19 cellular contexts compared by ENCODE assay signal in genomic region chr18:40864846-40865245, GRCh38.
DNase-seq lines count a peak whose midpoint lies in the region; ATAC-seq, FAIRE-seq and TF ChIP-seq lines count a peak whose summit lies in the region.
"Had no signal": no experiment of that assay in that cellular context is flagged by ENCODE, and none has a peak within 500 bp of the region (broad histone marks: within the 10 kb centered on the region; RNA-seq: fewer than 3 reads in every experiment).

No MANE protein-coding gene starts in this region.

- H3K79me2 ChIP-seq in astrocyte (ENCODE audit: insufficient read depth, low read length) (no peaks in the 10 kb centered on the region), HepG2 (ENCODE audit: insufficient read depth, low read length) (no peaks in the 10 kb centered on the region)

- H3K4me3 Mint-ChIP-seq in astrocyte (ENCODE audit: unreplicated experiment) = no peak overlapping the region
- H3K4me3 Mint-ChIP-seq in activated naive CD4-positive, alpha-beta T cell treated with anti-CD3 and anti-CD28 coated beads for 36 hours = no peak overlapping the region
- H3K4me3 Mint-ChIP-seq in activated naive CD8-positive, alpha-beta T cell treated with anti-CD3 and anti-CD28 coated beads, Interleukin-2, amount 50 U/mL, for 24 hours = no peak overlapping the region
- H3K4me3 Mint-ChIP-seq: CD4-positive, alpha-beta T cell; IgD-negative memory B cell had no signal

- H3K23ac ChIP-seq in IMR-90 (ENCODE audit: low read depth, low read length) (no peak overlapping the region), mesenchymal stem cell (ENCODE audit: low read length in 2 of 2) (no peak overlapping the region)

- no peaks in the 10 kb centered on the region for H3K9me1 ChIP-seq in IMR-90 (ENCODE audit: insufficient read depth, low read length)

- H3K4me3 ChIP-seq in IMR-90 (ENCODE audit: insufficient read depth, low read depth, low read length) (no peak overlapping the region), astrocyte (ENCODE audit: insufficient read depth, low read depth, low read length) (no peak overlapping the region), mesenchymal stem cell (ENCODE audit: insufficient read depth in 1 of 2, low read depth in 1 of 2, low read length in 2 of 2) (no peak overlapping the region), HepG2 (replicated peaks in 1 of 3; ENCODE audit: insufficient read depth in 1 of 3, low read depth in 2 of 3, low read length in 3 of 3) (no peak overlapping the region)
- H3K4me3 ChIP-seq: GM12878, HAP-1 had no signal

- TF ChIP-seq RAD21 in IMR-90 (IDR thresholded peaks at IDR 0.05; ENCODE audit: low read length) (no peak), HepG2 (CRISPR knock-in tag; IDR thresholded peaks at IDR 0.05) (no peak)

- H2BK20ac ChIP-seq in IMR-90 (ENCODE audit: low read depth, low read length) = peak overlapping the region; percentile 51

- H2BK5ac ChIP-seq in IMR-90 (ENCODE audit: low read depth, low read length, poor library complexity, severe bottlenecking) (no peak overlapping the region), mesenchymal stem cell (ENCODE audit: low read depth, low read length, poor library complexity, severe bottlenecking) (no peak overlapping the region)

- H2BK120ac ChIP-seq in IMR-90 (ENCODE audit: low read depth, low read length) = peak overlapping the region; percentile 72; the same call in 1 of the 2 replicates
- H2BK120ac ChIP-seq in mesenchymal stem cell (ENCODE audit: low read depth, low read length) = no peak overlapping the region

- H3K18ac ChIP-seq in IMR-90 (ENCODE audit: low read depth, low read length) (peak overlapping the region; percentile 90), mesenchymal stem cell (ENCODE audit: low read depth in 1 of 2, low read length in 2 of 2) (no peak overlapping the region)

- no peaks in the 10 kb centered on the region for H3K36me3 Mint-ChIP-seq in astrocyte (ENCODE audit: low read depth, unreplicated experiment)
- no peaks in the 10 kb centered on the region for H3K36me3 Mint-ChIP-seq in activated naive CD4-positive, alpha-beta T cell treated with anti-CD3 and anti-CD28 coated beads for 36 hours (ENCODE audit: low read depth)
- no peaks in the 10 kb centered on the region for H3K36me3 Mint-ChIP-seq in activated naive CD8-positive, alpha-beta T cell treated with anti-CD3 and anti-CD28 coated beads, Interleukin-2, amount 50 U/mL, for 24 hours (ENCODE audit: low read depth)
- H3K36me3 Mint-ChIP-seq: IgD-negative memory B cell had no signal

- H4K5ac ChIP-seq in IMR-90 (ENCODE audit: low read depth, low read length) = no peak overlapping the region

- H2BK15ac ChIP-seq in IMR-90 (ENCODE audit: low read depth, low read length) (peak overlapping the region; percentile 65; the same call in 1 of the 3 replicates), mesenchymal stem cell (ENCODE audit: low read depth, poor library complexity, severe bottlenecking) (no peak overlapping the region)

- H2AK9ac ChIP-seq in IMR-90 (replicated peaks; ENCODE audit: low read depth, low read length, poor library complexity) = no peak overlapping the region

- TF ChIP-seq EP300 in HepG2 (IDR thresholded peaks at IDR 0.05; ENCODE audit: low read depth in 2 of 2, low read length in 2 of 2) (no peak), HepG2 (CRISPR knock-in tag; IDR thresholded peaks at IDR 0.05; ENCODE audit: borderline replicate concordance) (no peak)

- POLR2A ChIA-PET in IMR-90 (lab: Charles Lee; ENCODE audit: unreplicated experiment) = no interaction called here
- POLR2A ChIA-PET in HepG2 (lab: Yijun Ruan, JAX) = no interaction called here

- H2BK12ac ChIP-seq in mesenchymal stem cell (ENCODE audit: low read length in 2 of 2) = no peak overlapping the region

- no peak overlapping the region for H3K9ac ChIP-seq in IMR-90 (ENCODE audit: low read depth, low read length)
- H3K9ac ChIP-seq in astrocyte (ENCODE audit: low read length) = no peak overlapping the region
- H3K9ac ChIP-seq in mesenchymal stem cell (ENCODE audit: low read length) = no peak overlapping the region
- no peak overlapping the region for H3K9ac ChIP-seq in HepG2 (ENCODE audit: insufficient read depth, low read depth, low read length)

- H3K4me1 ChIP-seq in IMR-90 (ENCODE audit: control insufficient read depth, insufficient read depth, low read length) (peaks cover 2% of the 10 kb centered on the region; the same call in 1 of the 2 replicates), astrocyte (ENCODE audit: insufficient read depth, low read length) (peaks cover 10% of the 10 kb centered on the region), mesenchymal stem cell (ENCODE audit: control insufficient read depth, insufficient read depth, low read depth, low read length) (no peaks in the 10 kb centered on the region), HepG2 (ENCODE audit: insufficient read depth, low read length) (no peaks in the 10 kb centered on the region)
- H3K4me1 ChIP-seq: HAP-1 had no signal

- intact Hi-C loops in IMR-90 (cut with micrococcal nuclease) (loop anchor here (5.0 kb wide), 1 partner anchor 207 kb away; no protein-coding TSS in a partner anchor), HepG2 (cut with micrococcal nuclease; ENCODE audit: unreplicated experiment) (no loop called here)
- intact Hi-C loops in activated naive CD4-positive, alpha-beta T cell treated with anti-CD3 and anti-CD28 coated beads for 36 hours (cut with micrococcal nuclease) = no loop called here

- H3K4me1 Mint-ChIP-seq in astrocyte (ENCODE audit: low read depth, unreplicated experiment) = peaks cover 20% of the 10 kb centered on the region
- H3K4me1 Mint-ChIP-seq in activated naive CD4-positive, alpha-beta T cell treated with anti-CD3 and anti-CD28 coated beads for 36 hours (ENCODE audit: low read depth) = no peaks in the 10 kb centered on the region
- H3K4me1 Mint-ChIP-seq in activated naive CD8-positive, alpha-beta T cell treated with anti-CD3 and anti-CD28 coated beads, Interleukin-2, amount 50 U/mL, for 24 hours = no peaks in the 10 kb centered on the region
- H3K4me1 Mint-ChIP-seq: IgD-negative memory B cell had no signal

- no peak overlapping the region for H4K91ac ChIP-seq in IMR-90 (ENCODE audit: insufficient read depth, low read depth, low read length)
- no peak overlapping the region for H4K91ac ChIP-seq in mesenchymal stem cell (ENCODE audit: low read length)

- H3K14ac ChIP-seq in IMR-90 (replicated peaks; ENCODE audit: low read depth, low read length) (no peak overlapping the region), mesenchymal stem cell (ENCODE audit: low read length in 2 of 2) (no peak overlapping the region)

- H3K9me3 ChIP-seq in IMR-90 (ENCODE audit: control insufficient read depth, insufficient read depth, low read length) (no peaks in the 10 kb centered on the region), astrocyte (ENCODE audit: insufficient read depth, low read depth, low read length) (no peaks in the 10 kb centered on the region), mesenchymal stem cell (ENCODE audit: control insufficient read depth, low read length) (peaks cover 3% of the 10 kb centered on the region), HepG2 (ENCODE audit: low read length) (no peaks in the 10 kb centered on the region)
- H3K9me3 ChIP-seq: HAP-1 had no signal

- CTCF ChIA-PET in IMR-90 (lab: Yijun Ruan, JAX) = no interaction called here
- CTCF ChIA-PET in activated naive CD4-positive, alpha-beta T cell treated with anti-CD3 and anti-CD28 coated beads for 36 hours (lab: Charles Lee) = no interaction called here
- CTCF ChIA-PET in HepG2 (lab: Yijun Ruan, JAX; ENCODE audit: low intra/inter-chr PET ratio, low total read pairs) = no interaction called here

- WGBS in IMR-90 (ENCODE audit: extremely low coverage in 2 of 2, insufficient read length in 1 of 2), 2 experiments = no CpG with 5 or more reads among the region's 2 CpGs
- no CpG with 5 or more reads among the region's 2 CpGs for WGBS in mesenchymal stem cell
- 44% methylated on average over 2 of the region's 2 CpGs for WGBS in HepG2 (ENCODE audit: low lambda C conversion rate)

- H3K56ac ChIP-seq in IMR-90 (ENCODE audit: extremely low read depth, insufficient read depth, low read length) = no peak overlapping the region

- no peaks in the 10 kb centered on the region for H3K27me3 Mint-ChIP-seq in astrocyte (ENCODE audit: low read depth, unreplicated experiment)
- H3K27me3 Mint-ChIP-seq in activated naive CD4-positive, alpha-beta T cell treated with anti-CD3 and anti-CD28 coated beads for 36 hours (ENCODE audit: low read depth) = no peaks in the 10 kb centered on the region
- H3K27me3 Mint-ChIP-seq in activated naive CD8-positive, alpha-beta T cell treated with anti-CD3 and anti-CD28 coated beads, Interleukin-2, amount 50 U/mL, for 24 hours = no peaks in the 10 kb centered on the region
- H3K27me3 Mint-ChIP-seq: CD4-positive, alpha-beta T cell had no signal

- BruUV-seq in IMR-90 (replicated peaks; lab: Mats Ljungman, UMichigan) (no TSS peak), HepG2 (replicated peaks; lab: Mats Ljungman, UMichigan) (no TSS peak)

- in situ Hi-C loops in IMR-90 (cut with MboI; ENCODE audit: low sequenced_read_pairs) (no loop called here), HepG2 (cut with HindIII; ENCODE audit: extremely low pct_ligation_motif_present, low pct_unique_long_range_greater_than_20kb) (no loop called here)

- FAIRE-seq in astrocyte (lab: Jason Lieb, UNC) (no peak), HepG2 (lab: Jason Lieb, UNC) (no peak)
- FAIRE-seq: GM12878, GM19239 had no signal

- no peak for DNase-seq in IMR-90
- DNase-seq in astrocyte (ENCODE audit: low read depth) = peak; percentile 62
- no peak for DNase-seq in mesenchymal stem cell
- no peak for DNase-seq in activated naive CD4-positive, alpha-beta T cell treated with anti-CD3 and anti-CD28 coated beads for 36 hours
- DNase-seq in activated naive CD8-positive, alpha-beta T cell treated with anti-CD3 and anti-CD28 coated beads, Interleukin-2, amount 50 U/mL, for 24 hours = no peak
- no peak for DNase-seq in HepG2 (ENCODE audit: low spot score)
- no peak for DNase-seq in cerebellum (ENCODE audit: low spot score)
- DNase-seq: ACHN; AML-193; CD4-positive, alpha-beta T cell; DMS79 treated with DMSO at 0.1 percent for 48 hours; EL; KBM-7 had no signal

- H3K27ac Mint-ChIP-seq in astrocyte (ENCODE audit: unreplicated experiment) = no peak overlapping the region
- H3K27ac Mint-ChIP-seq in activated naive CD4-positive, alpha-beta T cell treated with anti-CD3 and anti-CD28 coated beads for 36 hours = no peak overlapping the region
- H3K27ac Mint-ChIP-seq in activated naive CD8-positive, alpha-beta T cell treated with anti-CD3 and anti-CD28 coated beads, Interleukin-2, amount 50 U/mL, for 24 hours = no peak overlapping the region
- H3K27ac Mint-ChIP-seq: CD4-positive, alpha-beta T cell; IgD-negative memory B cell had no signal

- H3K36me3 ChIP-seq in IMR-90 (ENCODE audit: control insufficient read depth, insufficient read depth, low read length) (no peaks in the 10 kb centered on the region), astrocyte (ENCODE audit: insufficient read depth, low read length) (no peaks in the 10 kb centered on the region), mesenchymal stem cell (ENCODE audit: control insufficient read depth in 1 of 2, insufficient read depth in 2 of 2, low read depth in 1 of 2, low read length in 2 of 2) (no peaks in the 10 kb centered on the region), HepG2 (replicated peaks in 1 of 2; ENCODE audit: control insufficient read depth in 1 of 2, insufficient read depth in 2 of 2, low read length in 2 of 2) (no peaks in the 10 kb centered on the region)
- H3K36me3 ChIP-seq: HAP-1 had no signal

- no peak overlapping the region for H3K27ac ChIP-seq in IMR-90 (ENCODE audit: insufficient read depth, low read length)
- no peak overlapping the region for H3K27ac ChIP-seq in astrocyte (ENCODE audit: low read depth, low read length)
- peak overlapping the region; percentile 86 for H3K27ac ChIP-seq in mesenchymal stem cell (ENCODE audit: low read length, poor library complexity, severe bottlenecking)
- no peak overlapping the region for H3K27ac ChIP-seq in HepG2 (ENCODE audit: extremely low read length, insufficient read depth, low read length)
- H3K27ac ChIP-seq: C4-2B, HL-60 had no signal

- H4K20me1 ChIP-seq in IMR-90 (ENCODE audit: insufficient read depth, low read length) (no peaks in the 10 kb centered on the region), astrocyte (ENCODE audit: insufficient read depth, low read length) (no peaks in the 10 kb centered on the region), HepG2 (ENCODE audit: insufficient read depth, low read length) (no peaks in the 10 kb centered on the region)

- H3K9me3 Mint-ChIP-seq in astrocyte (ENCODE audit: unreplicated experiment) = peaks cover 4% of the 10 kb centered on the region
- H3K9me3 Mint-ChIP-seq in activated naive CD4-positive, alpha-beta T cell treated with anti-CD3 and anti-CD28 coated beads for 36 hours = peaks cover 9% of the 10 kb centered on the region
- H3K9me3 Mint-ChIP-seq in activated naive CD8-positive, alpha-beta T cell treated with anti-CD3 and anti-CD28 coated beads, Interleukin-2, amount 50 U/mL, for 24 hours = peaks cover 8% of the 10 kb centered on the region

- no peak for TF ChIP-seq POLR2A in IMR-90 (IDR thresholded peaks at IDR 0.05; ENCODE audit: low read depth, low read length)
- no peak for TF ChIP-seq POLR2A in HepG2 (IDR thresholded peaks at IDR 0.05; ENCODE audit: insufficient read depth in 1 of 2, low read depth in 2 of 2, low read length in 2 of 2)

- dilution Hi-C loops in IMR-90 (cut with HindIII; ENCODE audit: low sequenced_read_pairs, unreplicated experiment) = no loop called here

- no peak overlapping the region for H3K4me2 ChIP-seq in IMR-90 (ENCODE audit: low read depth, low read length)
- no peak overlapping the region for H3K4me2 ChIP-seq in astrocyte (ENCODE audit: low read length)
- no peak overlapping the region for H3K4me2 ChIP-seq in mesenchymal stem cell (ENCODE audit: low read length, poor library complexity, severe bottlenecking)
- no peak overlapping the region for H3K4me2 ChIP-seq in HepG2 (ENCODE audit: low read depth, low read length)

- no peaks in the 10 kb centered on the region for H3K79me1 ChIP-seq in IMR-90 (ENCODE audit: low read depth in 1 of 2, low read length in 2 of 2)
- H3K79me1 ChIP-seq in mesenchymal stem cell (replicated peaks; ENCODE audit: low read length, poor library complexity, severe bottlenecking) = no peaks in the 10 kb centered on the region

- TF ChIP-seq CTCF in IMR-90 (conservative IDR thresholded peaks at IDR 0.05; ENCODE audit: low read depth, low read length) (no peak), astrocyte (IDR thresholded peaks at IDR 0.05; ENCODE audit: insufficient read depth, low read depth, low read length) (no peak), HepG2 (CRISPR knock-in tag; IDR thresholded peaks at IDR 0.05) (no peak)

- ATAC-seq in IMR-90 (ENCODE audit: low read depth) = no peak
- ATAC-seq in activated naive CD8-positive, alpha-beta T cell treated with anti-CD3 and anti-CD28 coated beads, Interleukin-2, amount 50 U/mL, for 24 hours = no peak
- no peak for ATAC-seq in HepG2
- ATAC-seq: GM12878 had no signal

- no peak overlapping the region for H2AFZ ChIP-seq in IMR-90 (replicated peaks; ENCODE audit: low read length, poor library complexity)
- no peak overlapping the region for H2AFZ ChIP-seq in astrocyte (ENCODE audit: low read depth, low read length)
- no peak overlapping the region for H2AFZ ChIP-seq in mesenchymal stem cell (ENCODE audit: low read depth, low read length)
- H2AFZ ChIP-seq in HepG2 (ENCODE audit: low read length) = no peak overlapping the region

- no peaks in the 10 kb centered on the region for H3K27me3 ChIP-seq in IMR-90 (ENCODE audit: control insufficient read depth, insufficient read depth, low read length)
- no peaks in the 10 kb centered on the region for H3K27me3 ChIP-seq in astrocyte (ENCODE audit: insufficient read depth, low read length)
- no peaks in the 10 kb centered on the region for H3K27me3 ChIP-seq in mesenchymal stem cell (ENCODE audit: control insufficient read depth in 1 of 2, insufficient read depth in 1 of 2, low read length in 2 of 2)
- no peaks in the 10 kb centered on the region for H3K27me3 ChIP-seq in HepG2 (ENCODE audit: control insufficient read depth in 1 of 2, insufficient read depth in 2 of 2, low read length in 2 of 2)

- peak overlapping the region in 1 of 2 experiments; percentile 65; a peak in 2 of 4 replicates for H4K8ac ChIP-seq in IMR-90 (ENCODE audit: low read depth in 2 of 2, low read length in 2 of 2)
- H4K8ac ChIP-seq in mesenchymal stem cell (ENCODE audit: low read length) = no peak overlapping the region

- H2AK5ac ChIP-seq in IMR-90 (ENCODE audit: low read depth, low read length) (peak overlapping the region; percentile 56; the same call in 1 of the 2 replicates), mesenchymal stem cell (ENCODE audit: low read length, severe bottlenecking) (no peak overlapping the region)

- H3K4ac ChIP-seq in IMR-90 (ENCODE audit: low read depth, low read length) (no peak overlapping the region; the same call in 1 of the 2 replicates), mesenchymal stem cell (ENCODE audit: low read depth in 1 of 2, low read length in 2 of 2) (no peak overlapping the region)
